8 cellular contexts compared by ENCODE assay signal in genomic region chr5:115586525-115587146, GRCh38. TPM values are rescaled to one million over a fixed set of nuclear protein-coding genes. Genes with fewer than 3 reads are reported as not detected.
DNase-seq lines count a peak whose midpoint lies in the region; ATAC-seq and TF ChIP-seq lines count a peak whose summit lies in the region.

No MANE protein-coding gene starts in this region.

- intact Hi-C loops in IMR-90 (cut with micrococcal nuclease) = loop anchor here (1.0 to 5.0 kb wide), 4 partner anchors 44 to 489 kb away; no protein-coding TSS in a partner anchor
- intact Hi-C loops in left ventricle myocardium superior (cut with micrococcal nuclease) = loop anchor here (2.0 kb wide), 1 partner anchor 278 kb away; no protein-coding TSS in a partner anchor
- intact Hi-C loops in tibial artery (cut with DNase I; ENCODE audit: low total_unique reads) = loop anchor here (5.0 kb wide), 1 partner anchor 279 kb away; no protein-coding TSS in a partner anchor

- H3K9me1 ChIP-seq in IMR-90 (ENCODE audit: insufficient read depth, low read length) = no peaks in the 10 kb centered on the region

- H3K4me1 ChIP-seq in IMR-90 (ENCODE audit: control insufficient read depth, insufficient read depth, low read length) (peaks cover 6% of the 10 kb centered on the region), tibial artery (no peaks in the 10 kb centered on the region)

- no peak overlapping the region for H2AK5ac ChIP-seq in IMR-90 (ENCODE audit: low read depth, low read length)

- peak; percentile 52; the same call in 1 of the 2 replicates for ATAC-seq in IMR-90 (ENCODE audit: low read depth)
- ATAC-seq in SK-N-SH treated with all-trans-retinoic acid at 6 μM for 48 hours = peak; percentile 62
- peak; percentile 32 for ATAC-seq in left ventricle myocardium superior
- ATAC-seq in HG03025 (IDR thresholded peaks at IDR 0.05; ENCODE audit: low FRiP score, unreplicated experiment) = no peak
- ATAC-seq in HG03457 (IDR thresholded peaks at IDR 0.05; ENCODE audit: unreplicated experiment) = no peak
- no peak for ATAC-seq in HG03097 (IDR thresholded peaks at IDR 0.05; ENCODE audit: low FRiP score, unreplicated experiment)

- no peak overlapping the region for H3K23ac ChIP-seq in IMR-90 (ENCODE audit: low read depth, low read length)

- H3K27ac ChIP-seq in IMR-90 (ENCODE audit: insufficient read depth, low read length) = no peak overlapping the region
- no peak overlapping the region for H3K27ac ChIP-seq in tibial artery

- no peak overlapping the region for H3K18ac ChIP-seq in IMR-90 (ENCODE audit: low read depth, low read length)

- in situ Hi-C loops in IMR-90 (cut with MboI; ENCODE audit: low sequenced_read_pairs) = loop anchor here (5.0 kb wide), 1 partner anchor 274 kb away; no protein-coding TSS in a partner anchor

- H3K36me3 ChIP-seq in IMR-90 (ENCODE audit: control insufficient read depth, insufficient read depth, low read length) (no peaks in the 10 kb centered on the region), tibial artery (no peaks in the 10 kb centered on the region)

- no peak overlapping the region for H2BK20ac ChIP-seq in IMR-90 (ENCODE audit: low read depth, low read length)

- H4K8ac ChIP-seq in IMR-90 (ENCODE audit: low read depth in 2 of 2, low read length in 2 of 2) = peak overlapping the region in 1 of 2 experiments; percentile 36; a peak in 1 of 4 replicates

- no peak overlapping the region for H3K14ac ChIP-seq in IMR-90 (replicated peaks; ENCODE audit: low read depth, low read length)

- BruUV-seq in IMR-90 (replicated peaks; lab: Mats Ljungman, UMichigan) = no TSS peak

- DNase-seq in ELR (ENCODE audit: low read depth) (peak; percentile 75), IMR-90 (peak; percentile 54), left ventricle myocardium superior (no peak), tibial artery (no peak)

- POLR2A ChIA-PET in IMR-90 (lab: Charles Lee; ENCODE audit: unreplicated experiment) = no interaction called here

- TF ChIP-seq POLR2A in IMR-90 (IDR thresholded peaks at IDR 0.05; ENCODE audit: low read depth, low read length) = no peak

- peak; percentile 77 for TF ChIP-seq RAD21 in IMR-90 (IDR thresholded peaks at IDR 0.05; ENCODE audit: low read length)

- no peak overlapping the region for H3K4ac ChIP-seq in IMR-90 (ENCODE audit: low read depth, low read length)

- dilution Hi-C loops in IMR-90 (cut with HindIII; ENCODE audit: low sequenced_read_pairs, unreplicated experiment) = no loop called here

- TF ChIP-seq CTCF in IMR-90 (conservative IDR thresholded peaks at IDR 0.05; ENCODE audit: low read depth, low read length) = peak; percentile 67
- peak; percentile 54 to 57 for TF ChIP-seq CTCF in tibial artery (IDR thresholded peaks at IDR 0.05)

- H2BK120ac ChIP-seq in IMR-90 (ENCODE audit: low read depth, low read length) = no peak overlapping the region; the same call in 1 of the 2 replicates

- H3K4me2 ChIP-seq in IMR-90 (ENCODE audit: low read depth, low read length) = no peak overlapping the region

- no peak overlapping the region for H3K9ac ChIP-seq in IMR-90 (ENCODE audit: low read depth, low read length)

- no peak overlapping the region for H3K56ac ChIP-seq in IMR-90 (ENCODE audit: extremely low read depth, insufficient read depth, low read length)

- CTCF ChIA-PET in IMR-90 (lab: Yijun Ruan, JAX) = interaction anchor here (0.5 kb wide), 1 partner anchor 404 kb away, joined by 3 read pairs; no protein-coding TSS in a partner anchor

- H2AFZ ChIP-seq in IMR-90 (replicated peaks; ENCODE audit: low read length, poor library complexity) = no peak overlapping the region

- H2AK9ac ChIP-seq in IMR-90 (replicated peaks; ENCODE audit: low read depth, low read length, poor library complexity) = no peak overlapping the region

- H2BK15ac ChIP-seq in IMR-90 (ENCODE audit: low read depth, low read length) = peak overlapping the region; percentile 38; the same call in 1 of the 3 replicates

- H3K9me3 ChIP-seq in IMR-90 (ENCODE audit: control insufficient read depth, insufficient read depth, low read length) (no peaks in the 10 kb centered on the region), tibial artery (no peaks in the 10 kb centered on the region)

- H4K91ac ChIP-seq in IMR-90 (ENCODE audit: insufficient read depth, low read depth, low read length) = no peak overlapping the region

- H3K4me3 ChIP-seq in IMR-90 (ENCODE audit: insufficient read depth, low read depth, low read length) (no peak overlapping the region), tibial artery (no peak overlapping the region)

- no peak overlapping the region for H2BK5ac ChIP-seq in IMR-90 (ENCODE audit: low read depth, low read length, poor library complexity, severe bottlenecking)

- WGBS in IMR-90 (ENCODE audit: extremely low coverage in 2 of 2, insufficient read length in 1 of 2), 2 experiments = 94% methylated on average over 3 of the region's 6 CpGs; no CpG with 5 or more reads in 1 of the 2 experiments

- H4K5ac ChIP-seq in IMR-90 (ENCODE audit: low read depth, low read length) = peak overlapping the region; percentile 58; the same call in 1 of the 2 replicates

- no peaks in the 10 kb centered on the region for H3K27me3 ChIP-seq in IMR-90 (ENCODE audit: control insufficient read depth, insufficient read depth, low read length)
- no peaks in the 10 kb centered on the region for H3K27me3 ChIP-seq in tibial artery

- peaks cover 11 to 62% of the 10 kb centered on the region in 2 experiments for H3K79me1 ChIP-seq in IMR-90 (ENCODE audit: low read depth in 1 of 2, low read length in 2 of 2)

- peaks cover 24% of the 10 kb centered on the region for H4K20me1 ChIP-seq in IMR-90 (ENCODE audit: insufficient read depth, low read length)

TF ChIP-seq in IMR-90, 13 proteins besides CTCF, POLR2A, EP300 and RAD21:
- no peak for TF ChIP-seq RCOR1 (IDR thresholded peaks at IDR 0.05; ENCODE audit: insufficient replicate concordance, low read length)
- TF ChIP-seq BHLHE40 (IDR thresholded peaks at IDR 0.05; ENCODE audit: low read depth, low read length) = no peak
- no peak for TF ChIP-seq MXI1 (IDR thresholded peaks at IDR 0.05; ENCODE audit: borderline replicate concordance, low read depth, low read length)
- TF ChIP-seq SMC3 (IDR thresholded peaks at IDR 0.05; ENCODE audit: low read depth, low read length) = peak; percentile 91
- TF ChIP-seq ELK1 (IDR thresholded peaks at IDR 0.05; ENCODE audit: borderline replicate concordance, low read depth, low read length) = no peak
TF ChIP-seq in IMR-90: peak in this region for 1.

TF ChIP-seq in SK-N-SH treated with all-trans-retinoic acid at 6 μM for 48 hours, 23 proteins besides CTCF, POLR2A, EP300 and RAD21 (continues in another document):
- no peak for TF ChIP-seq SNAI2 (CRISPR knock-in tag; IDR thresholded peaks at IDR 0.05)
- TF ChIP-seq OSR1 (CRISPR knock-in tag; IDR thresholded peaks at IDR 0.05) = no peak
- no peak for TF ChIP-seq ZFP3 (CRISPR knock-in tag; IDR thresholded peaks at IDR 0.05)
- TF ChIP-seq ZFP30 (CRISPR knock-in tag; IDR thresholded peaks at IDR 0.05) = no peak
- no peak for TF ChIP-seq PATZ1 (CRISPR knock-in tag; IDR thresholded peaks at IDR 0.05; ENCODE audit: borderline replicate concordance)
- no peak for TF ChIP-seq ZNF565 (CRISPR knock-in tag; conservative IDR thresholded peaks at IDR 0.05; ENCODE audit: low read depth)
- no peak for TF ChIP-seq CSRNP3 (CRISPR knock-in tag; IDR thresholded peaks at IDR 0.05)
- no peak for TF ChIP-seq CSDC2 (CRISPR knock-in tag; IDR thresholded peaks at IDR 0.05)

RNA-seq across cellular contexts. Expression of gene TICAM2, which starts 15.6 kb away (rescaled TPM):
- 4.3 and 6.9 TPM in 2 replicates for total RNA-seq in IMR-90 (2012; rRNA removed)
- 2.9 and 3.4 TPM in 2 replicates for polyA plus RNA-seq in IMR-90 (2012; rRNA removed)
- polyA plus RNA-seq in IMR-90 (2012; cell fraction: cytosol; rRNA removed) = 0.73 and 0.97 TPM in 2 replicates
- 0.55 and 2.2 TPM in 2 replicates for polyA plus RNA-seq in IMR-90 (2012; cell fraction: nucleus; rRNA removed; ENCODE audit: low replicate concordance)
- 3.0 TPM for total RNA-seq in left ventricle myocardium superior

RNA-seq across cellular contexts. Expression of gene TMED7, which starts 39.2 kb away (rescaled TPM):
- 75.6 and 173 TPM in 2 replicates for total RNA-seq in IMR-90 (2012; rRNA removed)
- polyA plus RNA-seq in IMR-90 (2012; rRNA removed) = 86.7 and 107 TPM in 2 replicates
- 10.4 and 84.9 TPM in 2 replicates for polyA plus RNA-seq in IMR-90 (2012; cell fraction: cytosol; rRNA removed)
- polyA plus RNA-seq in IMR-90 (2012; cell fraction: nucleus; rRNA removed; ENCODE audit: low replicate concordance) = 11.2 and 42.1 TPM in 2 replicates
- 66.7 TPM for total RNA-seq in left ventricle myocardium superior

RNA-seq across cellular contexts. Expression of gene FEM1C, which starts 42.1 kb away (rescaled TPM):
- total RNA-seq in IMR-90 (2012; rRNA removed) (21.5 and 30.3 TPM in 2 replicates), left ventricle myocardium superior (43.1 TPM)
- polyA plus RNA-seq in IMR-90 (2012; rRNA removed) = 5.3 and 6.3 TPM in 2 replicates
- polyA plus RNA-seq in IMR-90 (2012; cell fraction: cytosol; rRNA removed) = 1.4 TPM in 2 replicates
- polyA plus RNA-seq in IMR-90 (2012; cell fraction: nucleus; rRNA removed; ENCODE audit: low replicate concordance) = 1.2 and 11.4 TPM in 2 replicates

Comparison
In these comparisons a context has a peak if more than half of its experiments do, and no peak if none do; other contexts are left out.
1. DNase-seq: peak in ELR (single experiment) and IMR-90 (single experiment); none in left ventricle myocardium superior (single experiment) and tibial artery (0 of 2).
2. ATAC-seq: peak in IMR-90 (single experiment), SK-N-SH treated with all-trans-retinoic acid at 6 μM for 48 hours (single experiment) and left ventricle myocardium superior (single experiment); none in HG03025 (single experiment), HG03457 (single experiment) and HG03097 (single experiment).